ENCODE assay signal across 26 cellular contexts in genomic region chr10:116670706-116671105, GRCh38. TPM values are rescaled to one million over a fixed set of nuclear protein-coding genes. Genes with fewer than 3 reads are reported as not detected.
A peak's percentile ranks its signal among the peaks of the same experiment; 100 is the strongest.
DNase-seq lines count a peak whose midpoint lies in the region; ATAC-seq and TF ChIP-seq lines count a peak whose summit lies in the region.
"Had no signal": no experiment of that assay in that cellular context is flagged by ENCODE, and none has a peak within 500 bp of the region (broad histone marks: within the 10 kb centered on the region; RNA-seq: fewer than 3 reads in every experiment).

No MANE protein-coding gene starts in this region.

- no peaks in the 10 kb centered on the region for H3K9me2 ChIP-seq in hepatocyte (replicated peaks; ENCODE audit: insufficient read depth)

- 0 out of 2 replicates have a peak overlapping the region, but pooled peaks have one; percentile 3 for H3K14ac ChIP-seq in H9 (ENCODE audit: insufficient read depth, low read length)
- H3K14ac ChIP-seq in IMR-90 (replicated peaks; ENCODE audit: low read depth, low read length) = no peak overlapping the region
- H3K14ac ChIP-seq in trophoblast cell (ENCODE audit: low read length) = peak overlapping the region; percentile 35

- H3K56ac ChIP-seq in H9 (ENCODE audit: insufficient read length, low read depth, low read length) (no peak overlapping the region), IMR-90 (ENCODE audit: extremely low read depth, insufficient read depth, low read length) (no peak overlapping the region)

- no peak overlapping the region for H2AK9ac ChIP-seq in IMR-90 (replicated peaks; ENCODE audit: low read depth, low read length, poor library complexity)

- no peak overlapping the region for H4K5ac ChIP-seq in H9 (ENCODE audit: insufficient read length, low read depth, low read length)
- H4K5ac ChIP-seq in IMR-90 (ENCODE audit: low read depth, low read length) = no peak overlapping the region

- H3K4ac ChIP-seq in H9 (ENCODE audit: low read depth, low read length) (no peak overlapping the region), IMR-90 (ENCODE audit: low read depth, low read length) (no peak overlapping the region), trophoblast cell (ENCODE audit: low read depth, low read length) (no peak overlapping the region)

- H3T11ph ChIP-seq in H9 (ENCODE audit: low read length) = no peak overlapping the region

- no peak overlapping the region for H2BK15ac ChIP-seq in H9 (ENCODE audit: low read depth, low read length)
- H2BK15ac ChIP-seq in IMR-90 (ENCODE audit: low read depth, low read length) = no peak overlapping the region

- no CpG with 5 or more reads among the region's 6 CpGs for WGBS in H9 (ENCODE audit: extremely low coverage, insufficient read length, low lambda C conversion rate)
- 80% methylated on average over 1 of the region's 6 CpGs; no CpG with 5 or more reads in 1 of the 2 experiments for WGBS in IMR-90 (ENCODE audit: extremely low coverage in 2 of 2, insufficient read length in 1 of 2), 2 experiments
- WGBS in hepatocyte (ENCODE audit: low lambda C conversion rate, missing lambda C conversion rate) = 85% methylated on average over 6 of the region's 6 CpGs
- WGBS in trophoblast cell (ENCODE audit: extremely low coverage, insufficient coverage, insufficient read length) = no CpG with 5 or more reads among the region's 6 CpGs

- no peak overlapping the region for H3K23ac ChIP-seq in H9 (ENCODE audit: insufficient read length, low read depth, low read length)
- no peak overlapping the region for H3K23ac ChIP-seq in IMR-90 (ENCODE audit: low read depth, low read length)
- no peak overlapping the region for H3K23ac ChIP-seq in trophoblast cell (ENCODE audit: low read length)

- intact Hi-C loops in IMR-90 (cut with micrococcal nuclease) = no loop called here

- H4K8ac ChIP-seq in H9 (replicated peaks; ENCODE audit: insufficient read length, low read depth, low read length) (no peak overlapping the region), IMR-90 (ENCODE audit: low read depth in 2 of 2, low read length in 2 of 2) (no peak overlapping the region), trophoblast cell (ENCODE audit: low read depth, low read length) (no peak overlapping the region)

- POLR2A ChIA-PET in IMR-90 (lab: Charles Lee; ENCODE audit: unreplicated experiment) = no interaction called here

- H4K20me1 ChIP-seq in H9 (ENCODE audit: control insufficient read depth, insufficient read depth, insufficient read length) (no peaks in the 10 kb centered on the region), IMR-90 (ENCODE audit: insufficient read depth, low read length) (no peaks in the 10 kb centered on the region), hepatocyte (ENCODE audit: insufficient read depth, poor library complexity, severe bottlenecking) (no peaks in the 10 kb centered on the region)

- no peak overlapping the region for H3K4me3 ChIP-seq in IMR-90 (ENCODE audit: insufficient read depth, low read depth, low read length)
- H3K4me3 ChIP-seq in hepatocyte = no peak overlapping the region
- no peak overlapping the region for H3K4me3 ChIP-seq in trophoblast cell (ENCODE audit: low read depth, low read length)

- H2BK20ac ChIP-seq in H9 (ENCODE audit: low read depth, low read length, poor library complexity, severe bottlenecking) = no peak overlapping the region
- H2BK20ac ChIP-seq in IMR-90 (ENCODE audit: low read depth, low read length) = no peak overlapping the region

- peak overlapping the region; percentile 73 to 85 for H3K4me3 Mint-ChIP-seq in H9
- H3K4me3 Mint-ChIP-seq: activated CD4-positive, alpha-beta T cell treated with anti-CD3 and anti-CD28 coated beads for 36 hours; stimulated activated effector memory CD8-positive, alpha-beta T cell treated with anti-CD3 and anti-CD28 coated beads, Interleukin-12 subunit alpha, Interleukin-12 subunit beta, amount 100 ng/mL, for 72 hours had no signal

- in situ Hi-C loops in IMR-90 (cut with MboI; ENCODE audit: low sequenced_read_pairs) = loop anchor here (5.0 kb wide), 1 partner anchor 507 kb away; no protein-coding TSS in a partner anchor

- H3K9me1 ChIP-seq in IMR-90 (ENCODE audit: insufficient read depth, low read length) = peaks cover 7% of the 10 kb centered on the region

- no peak for TF ChIP-seq POLR2A in IMR-90 (IDR thresholded peaks at IDR 0.05; ENCODE audit: low read depth, low read length)

- CTCF ChIA-PET in IMR-90 (lab: Yijun Ruan, JAX) = no interaction called here

- H3K4me1 ChIP-seq in H9 (ENCODE audit: insufficient read depth, low read length) = peaks cover 7% of the 10 kb centered on the region; the same call in 1 of the 2 replicates
- H3K4me1 ChIP-seq in IMR-90 (ENCODE audit: control insufficient read depth, insufficient read depth, low read length) = peaks cover 8% of the 10 kb centered on the region
- H3K4me1 ChIP-seq in hepatocyte (ENCODE audit: insufficient read depth) = no peaks in the 10 kb centered on the region
- H3K4me1 ChIP-seq in trophoblast cell (ENCODE audit: control insufficient read depth in 1 of 2, insufficient read depth in 2 of 2, low read length in 2 of 2) = peaks cover 12 to 21% of the 10 kb centered on the region in 2 experiments
- H3K4me1 ChIP-seq: lower lobe of right lung had no signal

- no peak overlapping the region for H2BK12ac ChIP-seq in H9 (ENCODE audit: insufficient read length, low read depth, low read length)
- H2BK12ac ChIP-seq in trophoblast cell (ENCODE audit: low read length) = no peak overlapping the region

- peaks cover 11 to 28% (median 20%) of the 10 kb centered on the region in 3 experiments; a peak in 6 of 7 replicates for H3K36me3 Mint-ChIP-seq in H9 (ENCODE audit: insufficient read depth in 1 of 3, low read depth in 3 of 3)
- H3K36me3 Mint-ChIP-seq: stimulated activated effector memory CD8-positive, alpha-beta T cell treated with anti-CD3 and anti-CD28 coated beads, Interleukin-12 subunit alpha, Interleukin-12 subunit beta, amount 100 ng/mL, for 72 hours had no signal

- no peak overlapping the region for H3K9ac ChIP-seq in H9 (ENCODE audit: extremely low read depth, insufficient read length, low read length)
- no peak overlapping the region for H3K9ac ChIP-seq in IMR-90 (ENCODE audit: low read depth, low read length)
- H3K9ac ChIP-seq in trophoblast cell (ENCODE audit: low read length) = no peak overlapping the region

- H3K79me1 ChIP-seq in H9 (ENCODE audit: insufficient read depth, low read depth, low read length, poor library complexity, severe bottlenecking) (no peaks in the 10 kb centered on the region), IMR-90 (ENCODE audit: low read depth in 1 of 2, low read length in 2 of 2) (no peaks in the 10 kb centered on the region), trophoblast cell (ENCODE audit: low read length) (peaks cover 5% of the 10 kb centered on the region)

- no TSS peak for BruUV-seq in IMR-90 (replicated peaks; lab: Mats Ljungman, UMichigan)

- H3K18ac ChIP-seq in H9 (ENCODE audit: insufficient read length, low read depth, low read length) (peak overlapping the region; percentile 53), IMR-90 (ENCODE audit: low read depth, low read length) (no peak overlapping the region), trophoblast cell (ENCODE audit: low read length) (no peak overlapping the region)

- H4K91ac ChIP-seq in H9 (ENCODE audit: insufficient read length, low read depth, low read length) (no peak overlapping the region), IMR-90 (ENCODE audit: insufficient read depth, low read depth, low read length) (no peak overlapping the region), trophoblast cell (ENCODE audit: low read depth, low read length) (no peak overlapping the region)

- no peaks in the 10 kb centered on the region for H3K27me3 ChIP-seq in H9 (ENCODE audit: insufficient read depth, low read length)
- no peaks in the 10 kb centered on the region for H3K27me3 ChIP-seq in IMR-90 (ENCODE audit: control insufficient read depth, insufficient read depth, low read length)
- H3K27me3 ChIP-seq in hepatocyte = no peaks in the 10 kb centered on the region
- no peaks in the 10 kb centered on the region for H3K27me3 ChIP-seq in trophoblast cell (ENCODE audit: insufficient read depth, low read length)
- H3K27me3 ChIP-seq: cardiac muscle cell, Peyer's patch, vagina had no signal

- H3K4me2 ChIP-seq in H9 (ENCODE audit: insufficient read depth, insufficient read length, low read length) (peak overlapping the region; percentile 56), IMR-90 (ENCODE audit: low read depth, low read length) (no peak overlapping the region), hepatocyte (peak overlapping the region; percentile 86), trophoblast cell (ENCODE audit: low read length) (no peak overlapping the region)

- H2BK5ac ChIP-seq in H9 (ENCODE audit: insufficient read length, low read length) (no peak overlapping the region), IMR-90 (ENCODE audit: low read depth, low read length, poor library complexity, severe bottlenecking) (no peak overlapping the region), trophoblast cell (ENCODE audit: low read depth, low read length, poor library complexity) (no peak overlapping the region)

- no peak overlapping the region for H2AK5ac ChIP-seq in H9 (ENCODE audit: insufficient read length, low read length)
- peak overlapping the region; percentile 3; the same call in 1 of the 2 replicates for H2AK5ac ChIP-seq in IMR-90 (ENCODE audit: low read depth, low read length)
- no peak overlapping the region for H2AK5ac ChIP-seq in trophoblast cell (ENCODE audit: low read length)

- no peak overlapping the region for H2AFZ ChIP-seq in H9 (ENCODE audit: low read length)
- H2AFZ ChIP-seq in IMR-90 (replicated peaks; ENCODE audit: low read length, poor library complexity) = no peak overlapping the region
- H2AFZ ChIP-seq in hepatocyte = no peak overlapping the region
- H2AFZ ChIP-seq in trophoblast cell (ENCODE audit: insufficient read depth, low read length, poor library complexity) = peak overlapping the region; percentile 45

- dilution Hi-C loops in IMR-90 (cut with HindIII; ENCODE audit: low sequenced_read_pairs, unreplicated experiment) = no loop called here

- ATAC-seq in IMR-90 (ENCODE audit: low read depth) (no peak), HG03039 (IDR thresholded peaks at IDR 0.05; ENCODE audit: unreplicated experiment) (no peak), HG03439 (IDR thresholded peaks at IDR 0.05; ENCODE audit: unreplicated experiment) (no peak)
- ATAC-seq: activated CD4-positive, alpha-beta T cell treated with anti-CD3 and anti-CD28 coated beads for 36 hours; gastroesophageal sphincter; stimulated activated effector memory CD8-positive, alpha-beta T cell treated with anti-CD3 and anti-CD28 coated beads, Interleukin-12 subunit alpha, Interleukin-12 subunit beta, amount 100 ng/mL, for 72 hours had no signal

- peaks cover 8% of the 10 kb centered on the region for H3K23me2 ChIP-seq in H9 (ENCODE audit: insufficient read length, low read depth, low read length, poor library complexity, severe bottlenecking)

- 0 out of 2 replicates have a peak, but pooled peaks cover 2% of the 10 kb centered on the region for H3K79me2 ChIP-seq in H9 (ENCODE audit: insufficient read depth, low read length)
- no peaks in the 10 kb centered on the region for H3K79me2 ChIP-seq in hepatocyte
- peaks cover 7% of the 10 kb centered on the region for H3K79me2 ChIP-seq in trophoblast cell (ENCODE audit: control insufficient read depth, insufficient read depth, low read length, poor library complexity)

- no peak for DNase-seq in H9
- no peak for DNase-seq in IMR-90
- DNase-seq in hepatocyte (ENCODE audit: low spot score) = no peak
- DNase-seq in trophoblast cell = no peak
- DNase-seq in NCI-H146 (lab: John Stamatoyannopoulos, UW) = no peak
- DNase-seq: activated CD4-positive, alpha-beta T cell treated with anti-CD3 and anti-CD28 coated beads for 36 hours; activated naive CD4-positive, alpha-beta T cell treated with Interleukin-2 at 50 U/mL for 16 hours; activated T-cell treated with anti-CD3 and anti-CD28 coated beads, Interleukin-2, amount 50 U/mL, for 48 hours; amniotic stem cell; EL; KBM-7; lower lobe of right lung; MV-4-11; NCI-H524; occipital lobe; T-helper 2 cell had no signal

- no peaks in the 10 kb centered on the region for H3K9me3 Mint-ChIP-seq in H9
- H3K9me3 Mint-ChIP-seq: stimulated activated effector memory CD8-positive, alpha-beta T cell treated with anti-CD3 and anti-CD28 coated beads, Interleukin-12 subunit alpha, Interleukin-12 subunit beta, amount 100 ng/mL, for 72 hours had no signal

- peaks cover 24 to 29% of the 10 kb centered on the region in 2 experiments for H3K4me1 Mint-ChIP-seq in H9
- H3K4me1 Mint-ChIP-seq: activated CD4-positive, alpha-beta T cell treated with anti-CD3 and anti-CD28 coated beads for 36 hours; stimulated activated effector memory CD8-positive, alpha-beta T cell treated with anti-CD3 and anti-CD28 coated beads, Interleukin-12 subunit alpha, Interleukin-12 subunit beta, amount 100 ng/mL, for 72 hours had no signal

- H3K9me3 ChIP-seq in H9 (ENCODE audit: control insufficient read depth, low read depth, low read length) (no peaks in the 10 kb centered on the region), IMR-90 (ENCODE audit: control insufficient read depth, insufficient read depth, low read length) (peaks cover 2% of the 10 kb centered on the region; the same call in 1 of the 2 replicates), hepatocyte (ENCODE audit: low read depth) (no peaks in the 10 kb centered on the region), trophoblast cell (ENCODE audit: insufficient read depth, low read depth, low read length) (no peaks in the 10 kb centered on the region)
- H3K9me3 ChIP-seq: gastroesophageal sphincter, lower lobe of right lung, Peyer's patch, vagina had no signal

- no peak for TF ChIP-seq CTCF in H9 (conservative IDR thresholded peaks at IDR 0.05)
- TF ChIP-seq CTCF in IMR-90 (conservative IDR thresholded peaks at IDR 0.05; ENCODE audit: low read depth, low read length) = no peak
- no peak for TF ChIP-seq CTCF in hepatocyte (IDR thresholded peaks at IDR 0.05; ENCODE audit: poor library complexity)

- H3K27me3 Mint-ChIP-seq in H9 (ENCODE audit: low read depth) = no peaks in the 10 kb centered on the region; the same call in 1 of the 2 replicates

- peaks cover 6% of the 10 kb centered on the region for H3K36me3 ChIP-seq in IMR-90 (ENCODE audit: control insufficient read depth, insufficient read depth, low read length)
- H3K36me3 ChIP-seq in hepatocyte (replicated peaks; ENCODE audit: insufficient read depth, low read depth) = no peaks in the 10 kb centered on the region
- H3K36me3 ChIP-seq in trophoblast cell (ENCODE audit: control insufficient read depth in 1 of 2, insufficient read depth in 2 of 2, low read length in 2 of 2) = peaks cover 10 to 14% of the 10 kb centered on the region in 2 experiments
- H3K36me3 ChIP-seq: cardiac muscle cell, lower lobe of right lung, Peyer's patch, vagina had no signal

- TF ChIP-seq RAD21 in IMR-90 (IDR thresholded peaks at IDR 0.05; ENCODE audit: low read length) = no peak

- H3K27ac Mint-ChIP-seq in H9 = peak overlapping the region; percentile 39 to 88 (median 77); a peak in 6 of 7 replicates
- H3K27ac Mint-ChIP-seq: activated CD4-positive, alpha-beta T cell treated with anti-CD3 and anti-CD28 coated beads for 36 hours; stimulated activated effector memory CD8-positive, alpha-beta T cell treated with anti-CD3 and anti-CD28 coated beads, Interleukin-12 subunit alpha, Interleukin-12 subunit beta, amount 100 ng/mL, for 72 hours had no signal

- H3K27ac ChIP-seq in H9 (ENCODE audit: insufficient read length, low read depth, low read length) (no peak overlapping the region), IMR-90 (ENCODE audit: insufficient read depth, low read length) (no peak overlapping the region), hepatocyte (no peak overlapping the region), trophoblast cell (ENCODE audit: low read depth, low read length) (no peak overlapping the region)
- H3K27ac ChIP-seq: cardiac muscle cell, lower lobe of right lung, vagina had no signal

- H2BK120ac ChIP-seq in H9 (ENCODE audit: low read depth, low read length, poor library complexity, severe bottlenecking) (no peak overlapping the region), IMR-90 (ENCODE audit: low read depth, low read length) (no peak overlapping the region), trophoblast cell (ENCODE audit: insufficient read depth, low read length, poor library complexity) (no peak overlapping the region)

- H4K12ac ChIP-seq in trophoblast cell (ENCODE audit: low read depth, low read length) = no peak overlapping the region

RNA-seq across cellular contexts. Expression of gene PNLIPRP2, which starts 50.0 kb away (rescaled TPM):
- total RNA-seq in H9 (2021) (0.24 and 0.26 TPM in 2 replicates), IMR-90 (2012; rRNA removed) (not detected in 2 replicates), hepatocyte (21.1 and 23.4 TPM in 2 replicates)
- polyA plus RNA-seq in IMR-90 (2012; rRNA removed) (not detected in 2 replicates), hepatocyte (16.7 and 23.4 TPM in 2 replicates)
- polyA plus RNA-seq in IMR-90 (2012; cell fraction: cytosol; rRNA removed) = not detected in 2 replicates
- polyA plus RNA-seq in IMR-90 (2012; cell fraction: nucleus; rRNA removed; ENCODE audit: low replicate concordance) = not detected in 2 replicates
- not detected in 2 replicates for polyA plus RNA-seq in trophoblast cell (2013)
- total RNA-seq: activated CD4-positive, alpha-beta T cell treated with anti-CD3 and anti-CD28 coated beads for 36 hours; activated CD8-positive, alpha-beta memory T cell treated with anti-CD3 and anti-CD28 coated beads for 36 hours; cardiac muscle cell; gastroesophageal sphincter; kidney; lower lobe of right lung; occipital lobe; smooth muscle cell; vagina had no signal
- polyA plus RNA-seq: cardiac muscle cell, smooth muscle cell had no signal

Comparison
In these comparisons a context has a peak if more than half of its experiments do, and no peak if none do; other contexts are left out.
1. H3K4me2 ChIP-seq: peak in H9 (single experiment) and hepatocyte (single experiment); none in IMR-90 (single experiment) and trophoblast cell (single experiment).
2. RNA of gene PNLIPRP2, which starts 50.0 kb away (total RNA-seq): 21.1 to 23.4 TPM in hepatocyte; 0.24 to 0.26 TPM in H9 and not detected in IMR-90; every median in the first group is over 10 times any median in the second.